ENCODE assay signal across 12 cellular contexts in genomic region chr15:68609618-68610017, GRCh38. TPM values are rescaled to one million over a fixed set of nuclear protein-coding genes. Genes with fewer than 3 reads are reported as not detected.
DNase-seq lines count a peak whose midpoint lies in the region; ATAC-seq and TF ChIP-seq lines count a peak whose summit lies in the region.
"Had no signal": no experiment of that assay in that cellular context is flagged by ENCODE, and none has a peak within 500 bp of the region (broad histone marks: within the 10 kb centered on the region; RNA-seq: fewer than 3 reads in every experiment).

No MANE protein-coding gene starts in this region.

- H2AFZ ChIP-seq in smooth muscle cell (ENCODE audit: low read depth) = no peak overlapping the region

- no peaks in the 10 kb centered on the region for H3K79me2 ChIP-seq in smooth muscle cell (ENCODE audit: low read depth)

- no peaks in the 10 kb centered on the region for H3K36me3 ChIP-seq in BE2C
- no peaks in the 10 kb centered on the region for H3K36me3 ChIP-seq in skeletal muscle tissue (ENCODE audit: control insufficient read depth in 3 of 3, insufficient read depth in 3 of 3, low read length in 3 of 3)
- H3K36me3 ChIP-seq in smooth muscle cell (ENCODE audit: low read depth) = no peaks in the 10 kb centered on the region

- H3F3A ChIP-seq in smooth muscle cell (ENCODE audit: low read depth) = no peaks in the 10 kb centered on the region

- no peak for TF ChIP-seq CTCF in BE2C (IDR thresholded peaks at IDR 0.05; ENCODE audit: low read depth, low read length)
- no peak for TF ChIP-seq CTCF in smooth muscle cell (IDR thresholded peaks at IDR 0.05; ENCODE audit: borderline replicate concordance, insufficient read depth, poor library complexity, severe bottlenecking)

- H3K4me1 ChIP-seq in BE2C = peaks cover 35% of the 10 kb centered on the region
- peaks cover 27 to 37% (median 28%) of the 10 kb centered on the region in 3 donors for H3K4me1 ChIP-seq in skeletal muscle tissue (ENCODE audit: control insufficient read depth in 3 of 3, insufficient read depth in 3 of 3, low read length in 3 of 3)
- peaks cover 21% of the 10 kb centered on the region for H3K4me1 ChIP-seq in smooth muscle cell (ENCODE audit: low read depth)

- peak overlapping the region; percentile 89 for H3K27ac ChIP-seq in cingulate gyrus (ENCODE audit: low read depth, low read length)
- peak overlapping the region; percentile 87 for H3K27ac ChIP-seq in layer of hippocampus (ENCODE audit: low read depth, low read length)
- peak overlapping the region; percentile 39 for H3K27ac ChIP-seq in skeletal muscle tissue (ENCODE audit: low read depth, low read length)
- H3K27ac ChIP-seq in smooth muscle cell (ENCODE audit: low read depth) = no peak overlapping the region

- H4K20me1 ChIP-seq in smooth muscle cell (ENCODE audit: low read depth) = no peaks in the 10 kb centered on the region

- H3K9ac ChIP-seq in skeletal muscle tissue (ENCODE audit: low read depth in 1 of 3, low read length in 3 of 3) (no peak overlapping the region), smooth muscle cell (ENCODE audit: low read depth) (no peak overlapping the region)

- H3K9me3 ChIP-seq in BE2C = no peaks in the 10 kb centered on the region
- H3K9me3 ChIP-seq in skeletal muscle tissue (ENCODE audit: control insufficient read depth in 3 of 3, low read length in 3 of 3) = no peaks in the 10 kb centered on the region
- no peaks in the 10 kb centered on the region for H3K9me3 ChIP-seq in smooth muscle cell (replicated peaks; ENCODE audit: low read depth)

- no peak overlapping the region for H3K4me2 ChIP-seq in smooth muscle cell

- ATAC-seq in HG03378 (IDR thresholded peaks at IDR 0.05; ENCODE audit: unreplicated experiment) (no peak), GM21381 (IDR thresholded peaks at IDR 0.05; ENCODE audit: unreplicated experiment) (no peak)

- H3K27me3 ChIP-seq in BE2C (no peaks in the 10 kb centered on the region), layer of hippocampus (ENCODE audit: control insufficient read depth, insufficient read depth, low read length) (no peaks in the 10 kb centered on the region), skeletal muscle tissue (ENCODE audit: control insufficient read depth in 3 of 3, insufficient read depth in 3 of 3, low read length in 3 of 3) (no peaks in the 10 kb centered on the region), smooth muscle cell (ENCODE audit: low read depth) (no peaks in the 10 kb centered on the region)

- WGBS in smooth muscle cell (ENCODE audit: low lambda C conversion rate) = 79% methylated on average over 7 of the region's 7 CpGs

- DNase-seq in BE2C (peak; percentile 82), smooth muscle cell (lab: John Stamatoyannopoulos, UW; ENCODE audit: unreplicated experiment) (no peak), occipital lobe (lab: John Stamatoyannopoulos, UW) (no peak)
- DNase-seq: activated CD4-positive, alpha-beta memory T cell treated with anti-CD3 and anti-CD28 coated beads, Interleukin-2, amount 10 ng/mL, durations not matched to agents 7 days and 5 days; effector memory CD4-positive, alpha-beta T cell; NCI-H2171 treated with DMSO at 0.1 percent for 48 hours; T-helper 1 cell had no signal

- no peak overlapping the region for H3K4me3 ChIP-seq in BE2C (ENCODE audit: low read depth, low read length)
- no peak overlapping the region for H3K4me3 ChIP-seq in skeletal muscle tissue (ENCODE audit: low read length in 3 of 3)
- no peak overlapping the region for H3K4me3 ChIP-seq in smooth muscle cell

RNA-seq across cellular contexts. Expression of gene CORO2B, which starts 30.8 kb away (rescaled TPM):
- 23.7 TPM for polyA plus RNA-seq in BE2C (2012; ENCODE audit: insufficient read depth, insufficient read length, low read depth)
- 1.0 TPM for total RNA-seq in skeletal muscle tissue
- total RNA-seq in smooth muscle cell = 0.27 and 0.49 TPM in 2 replicates
- 0.40 and 0.47 TPM in 2 replicates for polyA plus RNA-seq in smooth muscle cell
- total RNA-seq in occipital lobe = 19.8 TPM
- total RNA-seq: activated CD4-positive, alpha-beta memory T cell treated with anti-CD3 and anti-CD28 coated beads, Interleukin-2, amount 10 ng/mL, durations not matched to agents 7 days and 5 days had no signal

Comparison
In these comparisons a context has a peak if more than half of its experiments do, and no peak if none do; other contexts are left out.
1. RNA of gene CORO2B, which starts 30.8 kb away (total RNA-seq): 19.8 TPM in occipital lobe (single experiment); 1.0 TPM in skeletal muscle tissue (single experiment) and 0.27 to 0.49 TPM in smooth muscle cell; every median in the first group is over 10 times any median in the second.